Comparison of ENCODE assay signal across 14 cellular contexts in the genomic region with DNA sequence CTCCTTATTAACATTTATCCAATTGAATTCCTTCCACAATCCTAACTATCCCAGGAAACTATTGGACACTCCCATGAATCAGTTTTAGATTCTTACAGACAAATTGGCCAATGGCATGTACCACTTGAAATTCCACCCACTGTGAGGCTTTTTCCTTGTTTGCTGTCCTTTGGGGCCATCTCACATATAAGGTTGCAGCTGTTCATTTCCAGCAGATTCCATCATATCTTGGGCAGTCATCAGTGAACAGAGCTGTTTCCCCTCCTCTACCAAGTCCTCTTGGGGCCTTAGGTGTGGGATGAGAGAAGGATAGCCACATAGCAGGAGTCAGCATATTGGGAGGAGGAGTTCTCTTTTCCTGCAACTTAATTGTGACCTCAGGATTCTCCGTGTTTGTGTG.
"Had no signal": no experiment of that assay in that cellular context is flagged by ENCODE, and none has a peak within 500 bp of the region (broad histone marks: within the 10 kb centered on the region; RNA-seq: fewer than 3 reads in every experiment).

No MANE protein-coding gene starts in this region.

- H3K4me3 ChIP-seq: dorsolateral prefrontal cortex, spleen, upper lobe of left lung had no signal

- H3K36me3 ChIP-seq: upper lobe of left lung had no signal

- H3K27ac Mint-ChIP-seq: activated CD4-positive, alpha-beta T cell treated with anti-CD3 and anti-CD28 coated beads, Interleukin-2, amount 10 ng/mL, durations not matched to agents 24 days and 14 days; activated naive CD8-positive, alpha-beta T cell treated with anti-CD3 and anti-CD28 coated beads for 36 hours; endodermal cell; memory B cell; natural killer cell treated with Interleukin-12 subunit alpha and Interleukin-12 subunit beta and Interleukin-15 and Interleukin-18, amount 100 ng/mL, for 72 hours; stimulated activated naive CD8-positive, alpha-beta T cell treated with anti-CD3 and anti-CD28 coated beads, Interleukin-15, Interleukin-2, amounts not matched to agents 100 ng/mL and 50 ng/mL, for 24 hours had no signal

- H3K9me3 Mint-ChIP-seq: activated CD4-positive, alpha-beta T cell treated with anti-CD3 and anti-CD28 coated beads, Interleukin-2, amount 10 ng/mL, durations not matched to agents 24 days and 14 days; activated naive CD8-positive, alpha-beta T cell treated with anti-CD3 and anti-CD28 coated beads for 36 hours; endodermal cell; memory B cell; natural killer cell treated with Interleukin-12 subunit alpha and Interleukin-12 subunit beta and Interleukin-15 and Interleukin-18, amount 100 ng/mL, for 72 hours; stimulated activated naive CD8-positive, alpha-beta T cell treated with anti-CD3 and anti-CD28 coated beads, Interleukin-15, Interleukin-2, amounts not matched to agents 100 ng/mL and 50 ng/mL, for 24 hours had no signal

- H3K27me3 Mint-ChIP-seq: activated CD4-positive, alpha-beta T cell treated with anti-CD3 and anti-CD28 coated beads, Interleukin-2, amount 10 ng/mL, durations not matched to agents 24 days and 14 days; activated naive CD8-positive, alpha-beta T cell treated with anti-CD3 and anti-CD28 coated beads for 36 hours; memory B cell; stimulated activated naive CD8-positive, alpha-beta T cell treated with anti-CD3 and anti-CD28 coated beads, Interleukin-15, Interleukin-2, amounts not matched to agents 100 ng/mL and 50 ng/mL, for 24 hours had no signal

- ATAC-seq: left ventricle myocardium superior; natural killer cell treated with Interleukin-12 subunit alpha and Interleukin-12 subunit beta and Interleukin-15 and Interleukin-18, amount 100 ng/mL, for 72 hours; right cardiac atrium had no signal

- DNase-seq: activated CD4-positive, alpha-beta T cell treated with anti-CD3 and anti-CD28 coated beads, Interleukin-2, amount 10 ng/mL, durations not matched to agents 24 days and 14 days; activated CD4-positive, CD25-positive, alpha-beta regulatory T cell; activated CD8-positive, alpha-beta memory T cell treated with anti-CD3 and anti-CD28 coated beads, Interleukin-2, amount 50 U/mL, for 48 hours; activated naive CD8-positive, alpha-beta T cell treated with anti-CD3 and anti-CD28 coated beads for 36 hours; dorsolateral prefrontal cortex; endodermal cell; hippocampal formation; left ventricle myocardium superior; right cardiac atrium; spleen; upper lobe of left lung had no signal

- H3K36me3 Mint-ChIP-seq: activated naive CD8-positive, alpha-beta T cell treated with anti-CD3 and anti-CD28 coated beads for 36 hours; natural killer cell treated with Interleukin-12 subunit alpha and Interleukin-12 subunit beta and Interleukin-15 and Interleukin-18, amount 100 ng/mL, for 72 hours had no signal

- H3K27ac ChIP-seq: dorsolateral prefrontal cortex, spleen, upper lobe of left lung had no signal

- H3K27me3 ChIP-seq: dorsolateral prefrontal cortex, spleen, upper lobe of left lung had no signal

- H3K4me1 Mint-ChIP-seq: activated CD4-positive, alpha-beta T cell treated with anti-CD3 and anti-CD28 coated beads, Interleukin-2, amount 10 ng/mL, durations not matched to agents 24 days and 14 days; activated naive CD8-positive, alpha-beta T cell treated with anti-CD3 and anti-CD28 coated beads for 36 hours; endodermal cell had no signal

- H3K4me3 Mint-ChIP-seq: activated CD4-positive, alpha-beta T cell treated with anti-CD3 and anti-CD28 coated beads, Interleukin-2, amount 10 ng/mL, durations not matched to agents 24 days and 14 days; activated naive CD8-positive, alpha-beta T cell treated with anti-CD3 and anti-CD28 coated beads for 36 hours; endodermal cell; memory B cell; natural killer cell treated with Interleukin-12 subunit alpha and Interleukin-12 subunit beta and Interleukin-15 and Interleukin-18, amount 100 ng/mL, for 72 hours; stimulated activated naive CD8-positive, alpha-beta T cell treated with anti-CD3 and anti-CD28 coated beads, Interleukin-15, Interleukin-2, amounts not matched to agents 100 ng/mL and 50 ng/mL, for 24 hours had no signal
